ENCODE assay signal across 3 cellular contexts in the genomic region with DNA sequence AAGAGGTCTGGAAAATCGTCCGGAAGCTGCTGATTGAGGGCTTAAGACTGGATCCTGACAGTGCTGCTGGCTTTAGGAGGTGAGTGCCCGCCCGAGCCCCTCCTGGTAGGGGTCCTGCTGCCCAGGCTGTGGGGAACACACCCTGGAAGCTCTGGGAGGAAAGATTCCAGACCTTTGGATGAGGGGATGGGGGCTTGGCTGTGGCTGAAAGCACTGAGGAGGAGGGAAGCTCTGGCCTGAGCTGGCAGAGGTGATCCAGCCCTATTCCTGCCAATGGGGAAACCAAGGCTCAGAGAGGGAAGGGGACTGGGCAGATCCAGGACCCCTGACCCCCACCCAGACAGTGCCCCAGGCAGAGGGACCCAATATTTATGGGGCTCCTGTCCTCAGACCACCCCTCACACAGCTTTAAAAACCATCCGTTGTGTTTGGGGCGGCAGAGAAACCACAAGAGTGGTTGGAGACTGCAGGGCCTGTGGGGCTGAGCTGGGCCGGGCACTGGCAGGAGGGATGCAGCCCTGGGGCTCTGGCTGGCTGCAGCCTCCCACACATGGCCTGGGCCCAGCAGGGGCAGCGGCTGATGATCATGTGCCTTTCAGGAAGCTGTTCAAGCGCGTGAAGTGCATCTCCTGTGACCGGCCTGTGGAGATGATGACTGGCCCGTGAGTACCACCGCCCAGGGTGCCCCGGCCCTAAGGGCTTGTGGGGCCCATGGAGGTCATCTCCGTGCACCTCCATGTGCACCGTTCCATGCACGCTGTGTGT.
TF ChIP-seq lines count a peak whose summit lies in the region.

No MANE protein-coding gene starts in this region.

TF ChIP-seq in A549, 52 proteins besides CTCF, POLR2A, EP300 and RAD21:
- TF ChIP-seq ZNF302 (CRISPR knock-in tag; IDR thresholded peaks at IDR 0.05) (no peak), CBX8 (IDR thresholded peaks at IDR 0.05) (no peak), HOXB5 (CRISPR knock-in tag; IDR thresholded peaks at IDR 0.05) (no peak), SMC3 (IDR thresholded peaks at IDR 0.05) (no peak), RCOR1 (IDR thresholded peaks at IDR 0.05; ENCODE audit: low read depth, low read length) (no peak), EHMT2 (IDR thresholded peaks at IDR 0.05; ENCODE audit: low read depth) (no peak), NFE2L2 (conservative IDR thresholded peaks at IDR 0.05; ENCODE audit: low read length) (no peak), JUNB (IDR thresholded peaks at IDR 0.05) (no peak), CEBPB (IDR thresholded peaks at IDR 0.05) (no peak), TP53 (CRISPR knock-in tag; IDR thresholded peaks at IDR 0.05) (no peak), JUN (IDR thresholded peaks at IDR 0.05) (no peak), ZFP36 (IDR thresholded peaks at IDR 0.05; ENCODE audit: borderline replicate concordance, partially characterized antibody) (no peak), HDAC2 (IDR thresholded peaks at IDR 0.05) (no peak)
- TF ChIP-seq, protein P1, sequence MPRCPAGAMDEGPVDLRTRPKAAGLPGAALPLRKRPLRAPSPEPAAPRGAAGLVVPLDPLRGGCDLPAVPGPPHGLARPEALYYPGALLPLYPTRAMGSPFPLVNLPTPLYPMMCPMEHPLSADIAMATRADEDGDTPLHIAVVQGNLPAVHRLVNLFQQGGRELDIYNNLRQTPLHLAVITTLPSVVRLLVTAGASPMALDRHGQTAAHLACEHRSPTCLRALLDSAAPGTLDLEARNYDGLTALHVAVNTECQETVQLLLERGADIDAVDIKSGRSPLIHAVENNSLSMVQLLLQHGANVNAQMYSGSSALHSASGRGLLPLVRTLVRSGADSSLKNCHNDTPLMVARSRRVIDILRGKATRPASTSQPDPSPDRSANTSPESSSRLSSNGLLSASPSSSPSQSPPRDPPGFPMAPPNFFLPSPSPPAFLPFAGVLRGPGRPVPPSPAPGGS (IDR thresholded peaks at IDR 0.05), result no peak
- TF ChIP-seq, protein P2, sequence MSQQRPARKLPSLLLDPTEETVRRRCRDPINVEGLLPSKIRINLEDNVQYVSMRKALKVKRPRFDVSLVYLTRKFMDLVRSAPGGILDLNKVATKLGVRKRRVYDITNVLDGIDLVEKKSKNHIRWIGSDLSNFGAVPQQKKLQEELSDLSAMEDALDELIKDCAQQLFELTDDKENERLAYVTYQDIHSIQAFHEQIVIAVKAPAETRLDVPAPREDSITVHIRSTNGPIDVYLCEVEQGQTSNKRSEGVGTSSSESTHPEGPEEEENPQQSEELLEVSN (IDR thresholded peaks at IDR 0.05; ENCODE audit: borderline replicate concordance, low read depth), result no peak

TF ChIP-seq in GM23338, 12 proteins besides CTCF, POLR2A, EP300 and RAD21 (continues in another document):
- no peak for TF ChIP-seq EZH2 (IDR thresholded peaks at IDR 0.05; ENCODE audit: low read depth, unreplicated experiment)
- no peak for TF ChIP-seq POLR2AphosphoS5 (IDR thresholded peaks at IDR 0.05; ENCODE audit: low read depth)
- no peak for TF ChIP-seq STAT1 (IDR thresholded peaks at IDR 0.05; ENCODE audit: unreplicated experiment)
- TF ChIP-seq CREB1 (CRISPR knock-in tag; IDR thresholded peaks at IDR 0.05; ENCODE audit: low read depth), result no peak
- no peak for TF ChIP-seq ZNF114 (CRISPR knock-in tag; IDR thresholded peaks at IDR 0.05)
- TF ChIP-seq, protein P3, sequence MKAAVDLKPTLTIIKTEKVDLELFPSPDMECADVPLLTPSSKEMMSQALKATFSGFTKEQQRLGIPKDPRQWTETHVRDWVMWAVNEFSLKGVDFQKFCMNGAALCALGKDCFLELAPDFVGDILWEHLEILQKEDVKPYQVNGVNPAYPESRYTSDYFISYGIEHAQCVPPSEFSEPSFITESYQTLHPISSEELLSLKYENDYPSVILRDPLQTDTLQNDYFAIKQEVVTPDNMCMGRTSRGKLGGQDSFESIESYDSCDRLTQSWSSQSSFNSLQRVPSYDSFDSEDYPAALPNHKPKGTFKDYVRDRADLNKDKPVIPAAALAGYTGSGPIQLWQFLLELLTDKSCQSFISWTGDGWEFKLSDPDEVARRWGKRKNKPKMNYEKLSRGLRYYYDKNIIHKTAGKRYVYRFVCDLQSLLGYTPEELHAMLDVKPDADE (IDR thresholded peaks at IDR 0.05), result no peak
- no peak for TF ChIP-seq ZNF331 (CRISPR knock-in tag; IDR thresholded peaks at IDR 0.05; ENCODE audit: low read depth)
- no peak for TF ChIP-seq EZH2phosphoT487 (IDR thresholded peaks at IDR 0.05; ENCODE audit: unreplicated experiment)
- TF ChIP-seq NANOG (IDR thresholded peaks at IDR 0.05; ENCODE audit: borderline replicate concordance), result no peak
- TF ChIP-seq, protein P4, sequence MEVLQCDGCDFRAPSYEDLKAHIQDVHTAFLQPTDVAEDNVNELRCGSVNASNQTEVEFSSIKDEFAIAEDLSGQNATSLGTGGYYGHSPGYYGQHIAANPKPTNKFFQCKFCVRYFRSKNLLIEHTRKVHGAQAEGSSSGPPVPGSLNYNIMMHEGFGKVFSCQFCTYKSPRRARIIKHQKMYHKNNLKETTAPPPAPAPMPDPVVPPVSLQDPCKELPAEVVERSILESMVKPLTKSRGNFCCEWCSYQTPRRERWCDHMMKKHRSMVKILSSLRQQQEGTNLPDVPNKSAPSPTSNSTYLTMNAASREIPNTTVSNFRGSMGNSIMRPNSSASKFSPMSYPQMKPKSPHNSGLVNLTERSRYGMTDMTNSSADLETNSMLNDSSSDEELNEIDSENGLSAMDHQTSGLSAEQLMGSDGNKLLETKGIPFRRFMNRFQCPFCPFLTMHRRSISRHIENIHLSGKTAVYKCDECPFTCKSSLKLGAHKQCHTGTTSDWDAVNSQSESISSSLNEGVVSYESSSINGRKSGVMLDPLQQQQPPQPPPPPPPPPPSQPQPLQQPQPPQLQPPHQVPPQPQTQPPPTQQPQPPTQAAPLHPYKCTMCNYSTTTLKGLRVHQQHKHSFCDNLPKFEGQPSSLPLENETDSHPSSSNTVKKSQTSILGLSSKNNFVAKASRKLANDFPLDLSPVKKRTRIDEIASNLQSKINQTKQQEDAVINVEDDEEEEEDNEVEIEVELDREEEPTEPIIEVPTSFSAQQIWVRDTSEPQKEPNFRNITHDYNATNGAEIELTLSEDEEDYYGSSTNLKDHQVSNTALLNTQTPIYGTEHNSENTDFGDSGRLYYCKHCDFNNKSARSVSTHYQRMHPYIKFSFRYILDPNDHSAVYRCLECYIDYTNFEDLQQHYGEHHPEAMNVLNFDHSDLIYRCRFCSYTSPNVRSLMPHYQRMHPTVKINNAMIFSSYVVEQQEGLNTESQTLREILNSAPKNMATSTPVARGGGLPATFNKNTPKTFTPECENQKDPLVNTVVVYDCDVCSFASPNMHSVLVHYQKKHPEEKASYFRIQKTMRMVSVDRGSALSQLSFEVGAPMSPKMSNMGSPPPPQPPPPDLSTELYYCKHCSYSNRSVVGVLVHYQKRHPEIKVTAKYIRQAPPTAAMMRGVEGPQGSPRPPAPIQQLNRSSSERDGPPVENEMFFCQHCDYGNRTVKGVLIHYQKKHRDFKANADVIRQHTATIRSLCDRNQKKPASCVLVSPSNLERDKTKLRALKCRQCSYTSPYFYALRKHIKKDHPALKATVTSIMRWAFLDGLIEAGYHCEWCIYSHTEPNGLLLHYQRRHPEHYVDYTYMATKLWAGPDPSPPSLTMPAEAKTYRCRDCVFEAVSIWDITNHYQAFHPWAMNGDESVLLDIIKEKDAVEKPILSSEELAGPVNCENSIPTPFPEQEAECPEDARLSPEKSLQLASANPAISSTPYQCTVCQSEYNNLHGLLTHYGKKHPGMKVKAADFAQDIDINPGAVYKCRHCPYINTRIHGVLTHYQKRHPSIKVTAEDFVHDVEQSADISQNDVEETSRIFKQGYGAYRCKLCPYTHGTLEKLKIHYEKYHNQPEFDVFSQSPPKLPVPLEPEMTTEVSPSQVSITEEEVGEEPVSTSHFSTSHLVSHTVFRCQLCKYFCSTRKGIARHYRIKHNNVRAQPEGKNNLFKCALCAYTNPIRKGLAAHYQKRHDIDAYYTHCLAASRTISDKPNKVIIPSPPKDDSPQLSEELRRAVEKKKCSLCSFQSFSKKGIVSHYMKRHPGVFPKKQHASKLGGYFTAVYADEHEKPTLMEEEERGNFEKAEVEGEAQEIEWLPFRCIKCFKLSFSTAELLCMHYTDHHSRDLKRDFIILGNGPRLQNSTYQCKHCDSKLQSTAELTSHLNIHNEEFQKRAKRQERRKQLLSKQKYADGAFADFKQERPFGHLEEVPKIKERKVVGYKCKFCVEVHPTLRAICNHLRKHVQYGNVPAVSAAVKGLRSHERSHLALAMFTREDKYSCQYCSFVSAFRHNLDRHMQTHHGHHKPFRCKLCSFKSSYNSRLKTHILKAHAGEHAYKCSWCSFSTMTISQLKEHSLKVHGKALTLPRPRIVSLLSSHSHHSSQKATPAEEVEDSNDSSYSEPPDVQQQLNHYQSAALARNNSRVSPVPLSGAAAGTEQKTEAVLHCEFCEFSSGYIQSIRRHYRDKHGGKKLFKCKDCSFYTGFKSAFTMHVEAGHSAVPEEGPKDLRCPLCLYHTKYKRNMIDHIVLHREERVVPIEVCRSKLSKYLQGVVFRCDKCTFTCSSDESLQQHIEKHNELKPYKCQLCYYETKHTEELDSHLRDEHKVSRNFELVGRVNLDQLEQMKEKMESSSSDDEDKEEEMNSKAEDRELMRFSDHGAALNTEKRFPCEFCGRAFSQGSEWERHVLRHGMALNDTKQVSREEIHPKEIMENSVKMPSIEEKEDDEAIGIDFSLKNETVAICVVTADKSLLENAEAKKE (CRISPR knock-in tag; IDR thresholded peaks at IDR 0.05), result no peak

TF ChIP-seq in GM12878, 131 proteins besides CTCF, POLR2A, EP300 and RAD21:
- TF ChIP-seq, protein P5, sequence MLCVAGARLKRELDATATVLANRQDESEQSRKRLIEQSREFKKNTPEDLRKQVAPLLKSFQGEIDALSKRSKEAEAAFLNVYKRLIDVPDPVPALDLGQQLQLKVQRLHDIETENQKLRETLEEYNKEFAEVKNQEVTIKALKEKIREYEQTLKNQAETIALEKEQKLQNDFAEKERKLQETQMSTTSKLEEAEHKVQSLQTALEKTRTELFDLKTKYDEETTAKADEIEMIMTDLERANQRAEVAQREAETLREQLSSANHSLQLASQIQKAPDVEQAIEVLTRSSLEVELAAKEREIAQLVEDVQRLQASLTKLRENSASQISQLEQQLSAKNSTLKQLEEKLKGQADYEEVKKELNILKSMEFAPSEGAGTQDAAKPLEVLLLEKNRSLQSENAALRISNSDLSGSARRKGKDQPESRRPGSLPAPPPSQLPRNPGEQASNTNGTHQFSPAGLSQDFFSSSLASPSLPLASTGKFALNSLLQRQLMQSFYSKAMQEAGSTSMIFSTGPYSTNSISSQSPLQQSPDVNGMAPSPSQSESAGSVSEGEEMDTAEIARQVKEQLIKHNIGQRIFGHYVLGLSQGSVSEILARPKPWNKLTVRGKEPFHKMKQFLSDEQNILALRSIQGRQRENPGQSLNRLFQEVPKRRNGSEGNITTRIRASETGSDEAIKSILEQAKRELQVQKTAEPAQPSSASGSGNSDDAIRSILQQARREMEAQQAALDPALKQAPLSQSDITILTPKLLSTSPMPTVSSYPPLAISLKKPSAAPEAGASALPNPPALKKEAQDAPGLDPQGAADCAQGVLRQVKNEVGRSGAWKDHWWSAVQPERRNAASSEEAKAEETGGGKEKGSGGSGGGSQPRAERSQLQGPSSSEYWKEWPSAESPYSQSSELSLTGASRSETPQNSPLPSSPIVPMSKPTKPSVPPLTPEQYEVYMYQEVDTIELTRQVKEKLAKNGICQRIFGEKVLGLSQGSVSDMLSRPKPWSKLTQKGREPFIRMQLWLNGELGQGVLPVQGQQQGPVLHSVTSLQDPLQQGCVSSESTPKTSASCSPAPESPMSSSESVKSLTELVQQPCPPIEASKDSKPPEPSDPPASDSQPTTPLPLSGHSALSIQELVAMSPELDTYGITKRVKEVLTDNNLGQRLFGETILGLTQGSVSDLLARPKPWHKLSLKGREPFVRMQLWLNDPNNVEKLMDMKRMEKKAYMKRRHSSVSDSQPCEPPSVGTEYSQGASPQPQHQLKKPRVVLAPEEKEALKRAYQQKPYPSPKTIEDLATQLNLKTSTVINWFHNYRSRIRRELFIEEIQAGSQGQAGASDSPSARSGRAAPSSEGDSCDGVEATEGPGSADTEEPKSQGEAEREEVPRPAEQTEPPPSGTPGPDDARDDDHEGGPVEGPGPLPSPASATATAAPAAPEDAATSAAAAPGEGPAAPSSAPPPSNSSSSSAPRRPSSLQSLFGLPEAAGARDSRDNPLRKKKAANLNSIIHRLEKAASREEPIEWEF (IDR thresholded peaks at IDR 0.05; ENCODE audit: insufficient replicate concordance, low read depth, low read length), result no peak
- no peak for TF ChIP-seq MEF2A (IDR thresholded peaks at IDR 0.05; ENCODE audit: insufficient read depth, low read depth, low read length)
- TF ChIP-seq MTA2 (IDR thresholded peaks at IDR 0.05; ENCODE audit: low read depth), result no peak
- TF ChIP-seq NFXL1 (IDR thresholded peaks at IDR 0.05; ENCODE audit: borderline replicate concordance), result no peak
- no peak for TF ChIP-seq RB1 (IDR thresholded peaks at IDR 0.05; ENCODE audit: borderline replicate concordance)
- TF ChIP-seq SMAD1 (IDR thresholded peaks at IDR 0.05; ENCODE audit: low read depth, partially characterized antibody), result no peak
